In genomic region chr10:125911990-125912389, GRCh38 we compare ENCODE assay signal across 22 cellular contexts. TPM values are rescaled to one million over a fixed set of nuclear protein-coding genes. Genes with fewer than 3 reads are reported as not detected.
DNase-seq lines count a peak whose midpoint lies in the region; ATAC-seq and TF ChIP-seq lines count a peak whose summit lies in the region.
"Had no signal": no experiment of that assay in that cellular context is flagged by ENCODE, and none has a peak within 500 bp of the region (broad histone marks: within the 10 kb centered on the region; RNA-seq: fewer than 3 reads in every experiment).

No MANE protein-coding gene starts in this region.

- intact Hi-C loops in Panc1 (cut with micrococcal nuclease; ENCODE audit: unreplicated experiment) (no loop called here), lower lobe of right lung (cut with DNase I) (no loop called here)

- BruUV-seq in Panc1 (replicated peaks; lab: Mats Ljungman, UMichigan) = no TSS peak

- CTCF ChIA-PET in Panc1 (lab: Charles Lee) = no interaction called here

- H3K4me1 ChIP-seq in Panc1 (ENCODE audit: control insufficient read depth, insufficient read depth, low read length) = no peaks in the 10 kb centered on the region
- no peaks in the 10 kb centered on the region for H3K4me1 ChIP-seq in lower lobe of right lung
- H3K4me1 ChIP-seq: BLaER1, esophagus muscularis mucosa, parathyroid adenoma had no signal

- POLR2A ChIA-PET in Panc1 (lab: Charles Lee) = no interaction called here

- H3K4me3 ChIP-seq in Panc1 (ENCODE audit: low read depth in 2 of 2, low read length in 2 of 2) = no peak overlapping the region
- H3K4me3 ChIP-seq in lower lobe of right lung = no peak overlapping the region
- H3K4me3 ChIP-seq: BLaER1, esophagus muscularis mucosa had no signal

- no peaks in the 10 kb centered on the region for H3K27me3 ChIP-seq in Panc1 (ENCODE audit: control insufficient read depth, insufficient read depth, low read length)
- H3K27me3 ChIP-seq in lower lobe of right lung (ENCODE audit: low read depth) = no peaks in the 10 kb centered on the region
- H3K27me3 ChIP-seq: BLaER1, esophagus muscularis mucosa had no signal

- ATAC-seq in Panc1 (0 out of 2 replicates have a peak, but pooled peaks have one; percentile 54), lower lobe of right lung (peak; percentile 83 to 93), GM21576 (IDR thresholded peaks at IDR 0.05; ENCODE audit: unreplicated experiment) (no peak)
- ATAC-seq: natural killer cell had no signal

- TF ChIP-seq CTCF in 22Rv1 (IDR thresholded peaks at IDR 0.05) (no peak), Panc1 (IDR thresholded peaks at IDR 0.05) (no peak), lower lobe of right lung (IDR thresholded peaks at IDR 0.05) (no peak), GM13976 (IDR thresholded peaks at IDR 0.05; ENCODE audit: borderline replicate concordance, control extremely low read depth, extremely low read depth, insufficient read depth, missing control alignments) (no peak)

- DNase-seq in NCI-H146 (lab: John Stamatoyannopoulos, UW) = peak; percentile 43
- DNase-seq in Panc1 (ENCODE audit: low read depth, low spot score) = no peak
- peak; percentile 60 for DNase-seq in lower lobe of right lung
- DNase-seq in GM13976 (ENCODE audit: low spot score) = no peak
- no peak for DNase-seq in kidney glomerular epithelial cell (lab: John Stamatoyannopoulos, UW)
- no peak for DNase-seq in inferior parietal cortex (ENCODE audit: extremely low spot score)
- DNase-seq: activated CD4-positive, alpha-beta T cell treated with anti-CD3 and anti-CD28 coated beads for 4 hours; activated CD8-positive, alpha-beta memory T cell treated with anti-CD3 and anti-CD28 coated beads, Interleukin-2, amount 50 U/mL, for 4 hours; activated gamma-delta T cell treated with Interleukin-2 at 50 U/mL for 16 hours; amygdala; effector CD8-positive, alpha-beta T cell; natural killer cell; NCI-H1436 treated with DMSO at 0.1 percent for 48 hours; OCI-M1; stimulated activated CD4-positive, alpha-beta T cell treated with anti-CD3 and anti-CD28 coated beads, Interleukin-2, amount 100 ng/mL, for 48 hours; T1000 had no signal

- H3K9me3 ChIP-seq in Panc1 (ENCODE audit: control insufficient read depth, insufficient read depth, low read depth, low read length) = no peaks in the 10 kb centered on the region
- no peaks in the 10 kb centered on the region for H3K9me3 ChIP-seq in lower lobe of right lung
- H3K9me3 ChIP-seq: BLaER1, esophagus muscularis mucosa had no signal

- H3K27ac ChIP-seq in 22Rv1 (peak overlapping the region; percentile 83), Panc1 (ENCODE audit: low read length) (no peak overlapping the region), lower lobe of right lung (no peak overlapping the region)
- H3K27ac ChIP-seq: BLaER1, esophagus muscularis mucosa, parathyroid adenoma had no signal

- in situ Hi-C loops in Panc1 (cut with HindIII; ENCODE audit: low pct_unique_long_range_greater_than_20kb, low sequenced_read_pairs) (no loop called here), GM13976 (cut with MboI; ENCODE audit: low sequenced_read_pairs, unreplicated experiment) (no loop called here)

- H3K36me3 ChIP-seq in Panc1 (ENCODE audit: control insufficient read depth, insufficient read depth, low read length) (no peaks in the 10 kb centered on the region), lower lobe of right lung (no peaks in the 10 kb centered on the region)
- H3K36me3 ChIP-seq: BLaER1, esophagus muscularis mucosa had no signal

RNA-seq across cellular contexts. Expression of gene FANK1, which starts 15.6 kb away (rescaled TPM):
- total RNA-seq in Panc1 (2021; ENCODE audit: unreplicated experiment) (19.1 TPM), lower lobe of right lung (11.5 TPM)
- polyA plus RNA-seq in Panc1 (2012; ENCODE audit: insufficient read length) = 35.0 TPM
- total RNA-seq: natural killer cell, skeletal muscle tissue had no signal

RNA-seq across cellular contexts. Expression of gene DHX32, which starts 30.9 kb away (rescaled TPM):
- total RNA-seq in Panc1 (2021; ENCODE audit: unreplicated experiment) (117 TPM), lower lobe of right lung (31.9 TPM)
- 94.4 TPM for polyA plus RNA-seq in Panc1 (2012; ENCODE audit: insufficient read length)

Comparison
In these comparisons a context has a peak if more than half of its experiments do, and no peak if none do; other contexts are left out.
1. DNase-seq: peak in NCI-H146 (single experiment) and lower lobe of right lung (single experiment); none in Panc1 (single experiment), GM13976 (single experiment), kidney glomerular epithelial cell (single experiment) and inferior parietal cortex (single experiment).